ENCODE assay signal across 8 cellular contexts in the genomic region with DNA sequence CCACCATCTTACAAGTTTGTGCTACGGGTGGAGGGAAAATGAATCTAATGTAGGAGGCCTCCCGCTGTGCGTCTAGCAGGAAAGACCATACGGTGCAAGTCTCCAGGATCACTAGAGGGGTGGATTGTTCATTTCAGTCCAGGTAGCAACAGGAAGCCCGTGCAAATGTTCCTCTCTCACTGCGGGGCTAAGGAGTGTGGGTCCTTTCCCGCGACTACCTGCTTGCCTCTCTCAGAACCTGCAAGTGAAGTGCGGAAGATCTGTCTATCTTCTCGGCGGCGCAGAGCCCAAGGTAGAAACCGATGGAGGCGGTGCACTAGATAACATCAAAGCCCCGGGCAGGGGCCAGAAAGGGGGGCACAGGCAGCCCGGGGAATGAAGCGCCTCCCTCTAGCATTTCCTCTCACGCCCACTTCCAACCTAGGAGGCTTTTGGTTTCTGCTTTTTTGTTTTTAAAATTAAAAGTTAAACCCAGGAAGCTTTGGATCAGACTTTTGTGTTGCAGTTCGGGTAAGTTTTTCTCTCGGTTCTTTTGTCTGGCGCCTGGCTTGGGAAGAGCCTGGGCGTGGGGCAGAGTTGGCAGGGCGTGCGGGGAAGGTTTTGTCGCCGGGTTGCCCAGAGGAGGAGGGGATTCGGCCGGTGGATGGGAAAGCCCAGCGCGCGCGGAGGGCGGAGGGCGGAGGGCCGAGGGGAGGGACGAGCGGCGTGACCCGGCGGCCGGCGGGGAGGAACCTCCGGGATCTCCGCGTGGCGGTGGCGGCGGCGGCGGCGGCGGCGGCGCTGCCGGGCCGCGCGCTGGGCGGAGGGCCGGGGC. TPM values are rescaled to one million over a fixed set of nuclear protein-coding genes. Genes with fewer than 3 reads are reported as not detected.
DNase-seq lines count a peak whose midpoint lies in the region; ATAC-seq and TF ChIP-seq lines count a peak whose summit lies in the region.

No MANE protein-coding gene starts in this region.

- peak; percentile 32 for ATAC-seq in GM18870 (IDR thresholded peaks at IDR 0.05; ENCODE audit: unreplicated experiment)
- peak; percentile 37 for ATAC-seq in HG03159 (IDR thresholded peaks at IDR 0.05; ENCODE audit: unreplicated experiment)

- intact Hi-C loops in dendritic cell treated with granulocyte-macrophage colony-stimulating factor and Interleukin-4, amounts not matched to agents 40 ng/mL and 50 ng/mL, for 4 days (cut with micrococcal nuclease), result loop anchor here (2.0 to 5.0 kb wide), 2 partner anchors 36 to 52 kb away; no protein-coding TSS in a partner anchor

- no peaks in the 10 kb centered on the region for H3K36me3 ChIP-seq in liver (ENCODE audit: control insufficient read depth in 4 of 4, insufficient read depth in 3 of 4, low read depth in 1 of 4, low read length in 3 of 4)

- no peak for TF ChIP-seq CTCF in liver (IDR thresholded peaks at IDR 0.05; ENCODE audit: low read depth, low read length, missing input control)

- no peaks in the 10 kb centered on the region for H3K27me3 ChIP-seq in liver (ENCODE audit: control insufficient read depth in 4 of 4, insufficient read depth in 4 of 4, low read length in 3 of 4)

- H3K4me3 Mint-ChIP-seq in dendritic cell treated with granulocyte-macrophage colony-stimulating factor and Interleukin-4, amounts not matched to agents 40 ng/mL and 50 ng/mL, for 4 days, result peak overlapping the region; percentile 87

- no peak for TF ChIP-seq RAD21 in liver (IDR thresholded peaks at IDR 0.05)

- peaks cover 24% of the 10 kb centered on the region for H3K4me1 Mint-ChIP-seq in dendritic cell treated with granulocyte-macrophage colony-stimulating factor and Interleukin-4, amounts not matched to agents 40 ng/mL and 50 ng/mL, for 4 days (ENCODE audit: low read depth)

- in situ Hi-C loops in ACHN (cut with HindIII; ENCODE audit: low pct_ligation_motif_present, low pct_unique_long_range_greater_than_20kb, low sequenced_read_pairs), result no loop called here

- under 1% methylated on average over 60 of the region's 60 CpGs for WGBS in liver

- peak overlapping the region; percentile 98 for H3K27ac Mint-ChIP-seq in dendritic cell treated with granulocyte-macrophage colony-stimulating factor and Interleukin-4, amounts not matched to agents 40 ng/mL and 50 ng/mL, for 4 days

- peak overlapping the region; percentile 83 to 100 for H3K27ac ChIP-seq in liver (ENCODE audit: low read depth in 1 of 2, low read length in 2 of 2)

- DNase-seq in ACHN (peak; percentile 81), NCI-H510A treated with DMSO at 0.1 percent for 48 hours (lab: John Stamatoyannopoulos, UW) (peak; percentile 84)
- peak; percentile 47 to 73 for DNase-seq in activated CD4-positive, alpha-beta T cell treated with anti-CD3 and anti-CD28 coated beads, Interleukin-2, amount 50 U/mL, for 24 hours (ENCODE audit: low read depth in 1 of 2, low spot score in 1 of 2)
- DNase-seq in stimulated activated CD4-positive, alpha-beta T cell treated with anti-CD3 and anti-CD28 coated beads, Interleukin-4, amount 100 ng/mL, for 4 hours, result peak; percentile 72 to 85

- H3K4me1 ChIP-seq in liver (ENCODE audit: control insufficient read depth in 4 of 4, insufficient read depth in 4 of 4, low read length in 3 of 4), result peaks cover 0 to 21% (median 2%) of the 10 kb centered on the region in 4 donors

- peak overlapping the region; percentile 64 to 99 (median 81) for H3K4me3 ChIP-seq in liver (ENCODE audit: low read depth in 1 of 3, low read length in 3 of 3)

- no peaks in the 10 kb centered on the region for H3K9me3 Mint-ChIP-seq in dendritic cell treated with granulocyte-macrophage colony-stimulating factor and Interleukin-4, amounts not matched to agents 40 ng/mL and 50 ng/mL, for 4 days

- H3K36me3 Mint-ChIP-seq in dendritic cell treated with granulocyte-macrophage colony-stimulating factor and Interleukin-4, amounts not matched to agents 40 ng/mL and 50 ng/mL, for 4 days (ENCODE audit: low read depth), result peaks cover 23% of the 10 kb centered on the region

- peak overlapping the region; percentile 86 to 96 for H3K9ac ChIP-seq in liver (ENCODE audit: low read depth in 1 of 2, low read length in 2 of 2)

- no peaks in the 10 kb centered on the region for H3K9me3 ChIP-seq in liver (ENCODE audit: control insufficient read depth in 4 of 4, low read length in 3 of 4)

- H3K27me3 Mint-ChIP-seq in dendritic cell treated with granulocyte-macrophage colony-stimulating factor and Interleukin-4, amounts not matched to agents 40 ng/mL and 50 ng/mL, for 4 days, result peaks cover 3% of the 10 kb centered on the region

TF ChIP-seq in liver, 16 proteins besides CTCF, POLR2A, EP300 and RAD21:
- peak; percentile 31 for TF ChIP-seq SP1 (IDR thresholded peaks at IDR 0.05)
- TF ChIP-seq RXRA (IDR thresholded peaks at IDR 0.05), result peak; percentile 6 to 33
- TF ChIP-seq HNF4A (conservative IDR thresholded peaks at IDR 0.05), result peak in 1 of 2 donors; percentile 29
- peak; percentile 89 for TF ChIP-seq TAF1 (conservative IDR thresholded peaks at IDR 0.05)
- TF ChIP-seq HNF4G (IDR thresholded peaks at IDR 0.05), result no peak
- TF ChIP-seq NR2F2 (IDR thresholded peaks at IDR 0.05), result peak; percentile 20
- TF ChIP-seq, protein P1, sequence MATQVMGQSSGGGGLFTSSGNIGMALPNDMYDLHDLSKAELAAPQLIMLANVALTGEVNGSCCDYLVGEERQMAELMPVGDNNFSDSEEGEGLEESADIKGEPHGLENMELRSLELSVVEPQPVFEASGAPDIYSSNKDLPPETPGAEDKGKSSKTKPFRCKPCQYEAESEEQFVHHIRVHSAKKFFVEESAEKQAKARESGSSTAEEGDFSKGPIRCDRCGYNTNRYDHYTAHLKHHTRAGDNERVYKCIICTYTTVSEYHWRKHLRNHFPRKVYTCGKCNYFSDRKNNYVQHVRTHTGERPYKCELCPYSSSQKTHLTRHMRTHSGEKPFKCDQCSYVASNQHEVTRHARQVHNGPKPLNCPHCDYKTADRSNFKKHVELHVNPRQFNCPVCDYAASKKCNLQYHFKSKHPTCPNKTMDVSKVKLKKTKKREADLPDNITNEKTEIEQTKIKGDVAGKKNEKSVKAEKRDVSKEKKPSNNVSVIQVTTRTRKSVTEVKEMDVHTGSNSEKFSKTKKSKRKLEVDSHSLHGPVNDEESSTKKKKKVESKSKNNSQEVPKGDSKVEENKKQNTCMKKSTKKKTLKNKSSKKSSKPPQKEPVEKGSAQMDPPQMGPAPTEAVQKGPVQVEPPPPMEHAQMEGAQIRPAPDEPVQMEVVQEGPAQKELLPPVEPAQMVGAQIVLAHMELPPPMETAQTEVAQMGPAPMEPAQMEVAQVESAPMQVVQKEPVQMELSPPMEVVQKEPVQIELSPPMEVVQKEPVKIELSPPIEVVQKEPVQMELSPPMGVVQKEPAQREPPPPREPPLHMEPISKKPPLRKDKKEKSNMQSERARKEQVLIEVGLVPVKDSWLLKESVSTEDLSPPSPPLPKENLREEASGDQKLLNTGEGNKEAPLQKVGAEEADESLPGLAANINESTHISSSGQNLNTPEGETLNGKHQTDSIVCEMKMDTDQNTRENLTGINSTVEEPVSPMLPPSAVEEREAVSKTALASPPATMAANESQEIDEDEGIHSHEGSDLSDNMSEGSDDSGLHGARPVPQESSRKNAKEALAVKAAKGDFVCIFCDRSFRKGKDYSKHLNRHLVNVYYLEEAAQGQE (IDR thresholded peaks at IDR 0.05), result peak; percentile 45
- TF ChIP-seq FOXA1 (IDR thresholded peaks at IDR 0.05), result no peak
- TF ChIP-seq YY1 (IDR thresholded peaks at IDR 0.05), result peak; percentile 20
- TF ChIP-seq EGR1 (IDR thresholded peaks at IDR 0.05; ENCODE audit: low read depth in 2 of 2), result no peak

RNA-seq across cellular contexts. Expression of a gene that starts 3.5 kb away (rescaled TPM):
- total RNA-seq in liver, result 10 to 100 TPM in 1 of 2 donors, 1 to 10 TPM in 1; 6.0 to 27.2 TPM
- 1 to 10 TPM; 2.7 to 6.3 TPM for polyA plus RNA-seq in liver

Comparison
In these comparisons a context has a peak if more than half of its experiments do, and no peak if none do; other contexts are left out.
1. Peak in every context shown above with its lines: DNase-seq, ATAC-seq, H3K4me3 ChIP-seq and H3K27ac ChIP-seq.